8 cellular contexts compared by ENCODE assay signal in the genomic region with DNA sequence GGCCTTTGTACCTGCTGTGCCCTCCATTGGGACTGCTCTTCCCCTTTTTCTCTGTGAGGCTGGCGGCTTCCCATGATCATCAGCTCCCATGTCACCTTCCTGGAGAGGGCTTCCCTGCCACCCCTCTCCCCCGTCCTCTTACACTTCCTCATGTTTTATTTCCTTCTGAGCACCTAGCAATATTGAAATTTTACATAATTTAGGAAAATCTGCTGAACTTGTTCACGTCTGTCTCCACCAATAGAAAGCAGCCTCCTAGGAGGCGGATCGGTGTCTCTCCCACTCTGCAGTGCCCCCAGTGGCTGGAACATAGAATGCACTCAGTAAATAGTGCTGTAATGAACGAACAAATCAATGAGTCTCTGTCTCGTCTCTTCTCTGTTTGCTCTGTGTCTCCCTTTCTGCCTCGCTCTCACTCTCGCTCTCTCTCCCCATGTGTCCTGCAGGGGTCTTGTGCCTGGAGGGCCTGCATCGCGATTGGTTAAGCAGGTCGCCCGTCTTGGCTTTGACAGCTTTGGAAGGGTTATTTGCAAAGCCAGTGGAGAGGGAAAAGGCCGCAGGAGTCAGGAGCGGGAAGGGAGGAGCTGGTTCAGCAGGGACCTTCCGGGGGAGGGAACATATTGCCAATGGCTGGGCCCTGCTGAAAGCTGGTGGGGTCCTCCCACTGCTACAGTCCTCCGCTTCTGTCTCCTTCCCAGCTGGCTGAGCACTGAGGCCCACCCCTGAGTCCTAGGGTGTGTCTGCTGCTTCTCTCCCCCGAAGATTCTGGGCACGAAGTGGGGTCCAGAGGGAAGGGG. TPM values are rescaled to one million over a fixed set of nuclear protein-coding genes. Genes with fewer than 3 reads are reported as not detected.
A peak's percentile ranks its signal among the peaks of the same experiment; 100 is the strongest.
DNase-seq lines count a peak whose midpoint lies in the region; ATAC-seq lines count a peak whose summit lies in the region.

No MANE protein-coding gene starts in this region.

- peak; percentile 47 to 65 for ATAC-seq in activated CD4-positive, CD25-positive, alpha-beta regulatory T cell treated with anti-CD3 and anti-CD28 coated beads, Interleukin-2, amount 50 U/mL, for 24 hours
- ATAC-seq in left colon (peak; percentile 81), HG02759 (IDR thresholded peaks at IDR 0.05; ENCODE audit: unreplicated experiment) (no peak)

- no peak overlapping the region for H3K4me3 ChIP-seq in BLaER1

- H3K4me1 ChIP-seq in BLaER1: peaks cover 46% of the 10 kb centered on the region

- peak overlapping the region; percentile 49 for H3K4me2 ChIP-seq in BLaER1

- no peaks in the 10 kb centered on the region for H3K9me3 ChIP-seq in BLaER1

- intact Hi-C loops in left colon (cut with DNase I, micrococcal nuclease): loop anchor here in 1 of 2 donors (10.0 kb wide), 1 partner anchor 122 kb away; the partner anchor contains the start of gene TP53RK

- no peak overlapping the region for H3K9ac ChIP-seq in BLaER1

- H3K27ac ChIP-seq in BLaER1 (no peak overlapping the region), cingulate gyrus (ENCODE audit: low read depth, low read length) (peak overlapping the region; percentile 96)

- H4K20me1 ChIP-seq in BLaER1: no peaks in the 10 kb centered on the region

- no peaks in the 10 kb centered on the region for H3K27me3 ChIP-seq in BLaER1

- no peaks in the 10 kb centered on the region for H3K36me3 ChIP-seq in BLaER1

- DNase-seq in H4 (ENCODE audit: low spot score): peak; percentile 45
- DNase-seq in NCI-H2227 (lab: John Stamatoyannopoulos, UW; ENCODE audit: unreplicated experiment): peak; percentile 89
- peak; percentile 42 to 75 for DNase-seq in left colon
- peak; percentile 28 to 60 (median 46) for DNase-seq in stimulated activated CD4-positive, alpha-beta T cell treated with anti-CD3 and anti-CD28 coated beads, Interleukin-1b, Interleukin-23, amount 100 ng/mL, for 24 hours (ENCODE audit: low read depth in 4 of 4, low spot score in 1 of 4)

RNA-seq across cellular contexts. Expression of gene OCSTAMP, which starts 12.1 kb away (rescaled TPM):
- not detected in 2 replicates for total RNA-seq in H4 (2014; rRNA removed; shearing (Covaris generic))
- not detected for total RNA-seq in left colon

RNA-seq across cellular contexts. Expression of gene ZNF334, which starts 49.2 kb away (rescaled TPM):
- 0.14 TPM in 1 of 2 replicates, not detected in the other for total RNA-seq in H4 (2014; rRNA removed; shearing (Covaris generic))
- total RNA-seq in left colon: 1 to 10 TPM; 2.2 to 8.5 TPM
